Comparison of ENCODE assay signal across 9 cellular contexts in the genomic region with DNA sequence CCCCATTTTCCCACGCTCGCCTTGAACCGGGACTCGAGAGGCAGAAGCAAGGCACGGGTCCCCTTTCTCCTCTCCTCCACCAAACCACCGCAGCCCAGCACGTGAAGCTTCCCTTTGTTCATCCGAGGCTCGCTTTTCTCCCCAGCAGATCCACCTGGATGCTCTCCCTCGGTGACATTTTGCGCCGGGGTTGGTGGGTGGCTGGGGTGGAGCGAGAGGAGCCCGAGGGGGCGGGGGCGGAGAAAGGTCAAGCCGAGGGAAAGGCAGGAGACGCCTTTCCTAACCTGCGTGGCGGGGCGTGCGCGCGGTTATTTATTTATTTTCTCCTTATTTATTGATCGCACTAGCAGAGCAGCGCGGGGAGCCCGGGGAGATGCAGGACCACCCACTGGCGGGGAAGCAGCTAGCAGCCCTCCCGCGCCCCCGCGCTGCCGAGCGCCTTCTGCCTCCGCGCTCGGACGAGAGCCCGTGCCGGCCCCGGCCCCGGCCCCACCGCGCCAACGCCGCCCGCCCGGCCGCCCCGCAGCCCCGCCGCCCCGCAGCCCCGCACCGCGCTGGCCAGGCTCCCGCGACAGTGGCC. TPM values are rescaled to one million over a fixed set of nuclear protein-coding genes. Genes with fewer than 3 reads are reported as not detected.
DNase-seq lines count a peak whose midpoint lies in the region; ATAC-seq, FAIRE-seq and TF ChIP-seq lines count a peak whose summit lies in the region.
"Had no signal": no experiment of that assay in that cellular context is flagged by ENCODE, and none has a peak within 500 bp of the region (broad histone marks: within the 10 kb centered on the region; RNA-seq: fewer than 3 reads in every experiment).

A gene (plus strand): TSS at position 280 of the 580 bp plus-strand sequence.

- TF ChIP-seq EP300 in transverse colon (IDR thresholded peaks at IDR 0.05; ENCODE audit: low read depth) = no peak

- intact Hi-C loops in lower leg skin (cut with DNase I; ENCODE audit: low total_unique reads) = no loop called here
- intact Hi-C loops in transverse colon (cut with DNase I; ENCODE audit: low total_unique reads) = no loop called here

- peak; percentile 33 for ATAC-seq in GM21825 (IDR thresholded peaks at IDR 0.05; ENCODE audit: unreplicated experiment)

- TF ChIP-seq CTCF in GM13977 (IDR thresholded peaks at IDR 0.05; ENCODE audit: extremely low read depth, insufficient read depth, missing control alignments) (peak; percentile 0), NB4 (IDR thresholded peaks at IDR 0.05; ENCODE audit: low read depth, low read length) (no peak), bronchial epithelial cell (IDR thresholded peaks at IDR 0.05; ENCODE audit: insufficient read depth, low read length, severe bottlenecking) (no peak), lower leg skin (IDR thresholded peaks at IDR 0.05) (no peak), transverse colon (IDR thresholded peaks at IDR 0.05) (no peak)

- H3K4me1 ChIP-seq in transverse colon = peaks cover 5 to 12% (median 8%) of the 10 kb centered on the region in 4 donors

- H3K36me3 ChIP-seq in bronchial epithelial cell (ENCODE audit: control insufficient read depth, insufficient read depth, low read length) (no peaks in the 10 kb centered on the region), transverse colon (no peaks in the 10 kb centered on the region)

- FAIRE-seq in bronchial epithelial cell (lab: Jason Lieb, UNC) = no peak
- FAIRE-seq: TTC549 had no signal

- H3K4me3 ChIP-seq in NB4 (ENCODE audit: low read depth, low read length) (no peak within 1 kb of the TSS), bronchial epithelial cell (ENCODE audit: low read depth, low read length) (peak within 1 kb of the TSS; percentile 33), lower leg skin (ENCODE audit: low read depth, poor library complexity, severe bottlenecking) (peak within 1 kb of the TSS; percentile 20), transverse colon (peak within 1 kb of the TSS in 3 of 4 donors; percentile 24 to 44 (median 24))

- in situ Hi-C loops in GM13977 (cut with MboI; ENCODE audit: low pct_unique_long_range_greater_than_20kb, low sequenced_read_pairs, unreplicated experiment) = loop anchor here (25.0 kb wide), 1 partner anchor 336 kb away; no protein-coding TSS in a partner anchor
- in situ Hi-C loops in transverse colon (cut with MboI; ENCODE audit: low pct_ligation_motif_present in 1 of 4, low pct_unique_long_range_greater_than_20kb in 1 of 4, low sequenced_read_pairs in 3 of 4) = no loop called here

- TF ChIP-seq POLR2A in NB4 (IDR thresholded peaks at IDR 0.05; ENCODE audit: extremely low read depth, insufficient read length) = no peak
- TF ChIP-seq POLR2A in lower leg skin (IDR thresholded peaks at IDR 0.05) = no peak
- TF ChIP-seq POLR2A in transverse colon (IDR thresholded peaks at IDR 0.05) = no peak

- WGBS in lower leg skin, 2 donors = 1% methylated on average over 28 to 33 of the region's 59 CpGs
- 6 to 22% methylated on average over 20 to 35 of the region's 59 CpGs for WGBS in transverse colon (ENCODE audit: low coverage in 1 of 2), 2 donors

- no peaks in the 10 kb centered on the region for H3K9me3 ChIP-seq in transverse colon

- no peak within 1 kb of the TSS for H3K27ac ChIP-seq in transverse colon

- DNase-seq in GM13977 (ENCODE audit: low spot score) = no peak
- DNase-seq in NB4 (ENCODE audit: low read depth) = peak; percentile 12
- no peak for DNase-seq in bronchial epithelial cell (ENCODE audit: low read depth)
- no peak for DNase-seq in lower leg skin (ENCODE audit: low spot score in 2 of 2)
- no peak for DNase-seq in transverse colon
- DNase-seq in HCEC 1CT = no peak
- no peak for DNase-seq in H4 (ENCODE audit: low spot score)

- H3K27me3 ChIP-seq in bronchial epithelial cell (ENCODE audit: control insufficient read depth, insufficient read depth, low read length) (peaks cover 10% of the 10 kb centered on the region), transverse colon (peaks cover 23% of the 10 kb centered on the region)

RNA-seq across cellular contexts. Expression of the gene that starts here (rescaled TPM):
- total RNA-seq in bronchial epithelial cell = under 0.01 TPM in 1 of 2 replicates, not detected in the other
- under 1 TPM; 0.11 to 0.25 (median 0.15) TPM for total RNA-seq in lower leg skin
- under 1 TPM in 3 of 4 donors, not detected in 1; 0.14 to 1.00 (median 0.32) TPM for total RNA-seq in transverse colon
- 0.04 and 0.19 TPM in 2 replicates for total RNA-seq in H4 (2014; rRNA removed; shearing (Covaris generic))
